16 cellular contexts compared by ENCODE assay signal in genomic region chr14:90797919-90798318, GRCh38.
"Had no signal": no experiment of that assay in that cellular context is flagged by ENCODE, and none has a peak within 500 bp of the region (broad histone marks: within the 10 kb centered on the region; RNA-seq: fewer than 3 reads in every experiment).

No MANE protein-coding gene starts in this region.

- H3K27me3 ChIP-seq: upper lobe of left lung had no signal

- FAIRE-seq: colon had no signal

- H3K36me3 ChIP-seq: lower lobe of right lung, prostate gland, upper lobe of left lung had no signal

- H3K4me1 ChIP-seq: prostate gland had no signal

- H3K27ac ChIP-seq: prostate gland had no signal

- H3K9me3 ChIP-seq: lower lobe of right lung, prostate gland, upper lobe of left lung had no signal

- ATAC-seq: activated CD4-positive, alpha-beta T cell treated with anti-CD3 and anti-CD28 coated beads for 36 hours; activated naive CD4-positive, alpha-beta T cell treated with anti-CD3 and anti-CD28 coated beads, Interleukin-2, amount 50 U/mL, for 72 hours; lower lobe of right lung; right cardiac atrium; stimulated activated naive CD8-positive, alpha-beta T cell treated with anti-CD3 and anti-CD28 coated beads, Interleukin-15, Interleukin-2, amounts not matched to agents 100 U/mL and 50 U/mL, for 24 hours had no signal

- H3K4me3 ChIP-seq: lower lobe of right lung, prostate gland, upper lobe of left lung had no signal

- DNase-seq: activated CD4-positive, alpha-beta memory T cell treated with anti-CD3 and anti-CD28 coated beads, Interleukin-2, amount 10 ng/mL, durations not matched to agents 7 days and 5 days; activated CD4-positive, alpha-beta T cell treated with anti-CD3 and anti-CD28 coated beads for 36 hours; activated CD8-positive, alpha-beta memory T cell treated with anti-CD3 and anti-CD28 coated beads, Interleukin-2, amount 50 U/mL, for 4 hours; activated effector memory CD4-positive, alpha-beta T cell treated with anti-CD3 and anti-CD28 coated beads, Interleukin-2, amount 50 U/mL, for 16 hours; activated T-cell treated with anti-CD3 and anti-CD28 coated beads, Interleukin-2, amount 50 U/mL, for 48 hours; amniotic stem cell; caudate nucleus; foreskin fibroblast; lower lobe of right lung; right cardiac atrium; stimulated activated naive CD8-positive, alpha-beta T cell treated with anti-CD3 and anti-CD28 coated beads, Interleukin-15, Interleukin-2, amounts not matched to agents 100 U/mL and 50 U/mL, for 24 hours; T1000; upper lobe of left lung had no signal
